ENCODE assay signal across 11 cellular contexts in the genomic region with DNA sequence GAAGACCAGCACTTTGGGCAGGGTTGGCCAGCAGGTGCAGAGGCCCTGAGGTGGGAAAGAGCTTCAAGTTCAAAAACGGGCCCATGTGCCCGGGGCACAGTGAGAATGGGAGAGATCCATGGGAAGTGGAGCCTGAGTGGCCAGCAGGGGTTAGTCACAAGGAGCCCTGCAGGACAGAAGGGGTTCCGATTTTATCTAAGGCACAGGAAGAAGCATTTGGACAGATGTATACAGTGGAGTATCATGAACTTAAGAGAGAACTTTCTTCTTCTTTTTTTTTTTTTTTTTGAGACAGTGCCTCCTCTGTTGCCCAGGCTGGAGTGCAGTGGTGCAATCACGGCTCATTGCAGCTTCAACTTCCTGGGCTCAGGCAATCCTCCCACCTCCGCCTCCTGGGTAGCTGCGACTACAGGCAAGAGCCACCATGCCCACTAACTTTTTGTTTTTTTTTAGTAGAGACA. TPM values are rescaled to one million over a fixed set of nuclear protein-coding genes. Genes with fewer than 3 reads are reported as not detected.
DNase-seq lines count a peak whose midpoint lies in the region; ATAC-seq, FAIRE-seq and TF ChIP-seq lines count a peak whose summit lies in the region.
"Had no signal": no experiment of that assay in that cellular context is flagged by ENCODE, and none has a peak within 500 bp of the region (broad histone marks: within the 10 kb centered on the region; RNA-seq: fewer than 3 reads in every experiment).

No MANE protein-coding gene starts in this region.

- TF ChIP-seq CTCF in esophagus squamous epithelium (IDR thresholded peaks at IDR 0.05): peak in 2 of 6 experiments; percentile 6 to 30

- no peaks in the 10 kb centered on the region for H3K27me3 Mint-ChIP-seq in stimulated activated memory B cell treated with anti-CD40 and anti-IgM and Interleukin-4, amounts not matched to agents 10 μg/mL and 1 μg/mL and 100 μg/mL, for 72 hours

- TF ChIP-seq POLR2A in esophagus squamous epithelium (IDR thresholded peaks at IDR 0.05) (no peak), GM12891 (IDR thresholded peaks at IDR 0.05; ENCODE audit: low read depth, low read length) (no peak)

- FAIRE-seq in GM12891 (lab: Jason Lieb, UNC): no peak

- peak overlapping the region in 3 of 4 donors; percentile 60 to 77 (median 62) for H3K27ac ChIP-seq in esophagus squamous epithelium

- DNase-seq in SIG-M5 treated with dmso at 0.1 percent for 504 hours (lab: John Stamatoyannopoulos, UW; ENCODE audit: unreplicated experiment): peak; percentile 55
- DNase-seq in SIG-M5 (lab: John Stamatoyannopoulos, UW): no peak
- DNase-seq in activated CD4-positive, alpha-beta T cell treated with anti-CD3 and anti-CD28 coated beads, Interleukin-2, amount 50 U/mL, for 4 hours: peak; percentile 27 to 48
- DNase-seq in esophagus squamous epithelium (lab: John Stamatoyannopoulos, UW): no peak
- no peak for DNase-seq in NCI-H2227 (lab: John Stamatoyannopoulos, UW; ENCODE audit: unreplicated experiment)
- DNase-seq in GM12891 (ENCODE audit: insufficient read length, low spot score): no peak
- DNase-seq: 8988T, HFFc6, NCI-H2081 treated with DMSO at 0.1 percent for 48 hours had no signal

- no peak overlapping the region for H3K4me3 Mint-ChIP-seq in stimulated activated memory B cell treated with anti-CD40 and anti-IgM and Interleukin-4, amounts not matched to agents 10 μg/mL and 1 μg/mL and 100 μg/mL, for 72 hours
- H3K4me3 Mint-ChIP-seq: HFFc6 had no signal

- no peaks in the 10 kb centered on the region for H3K27me3 ChIP-seq in esophagus squamous epithelium

- 36 to 45% methylated on average over 6 of the region's 6 CpGs for WGBS in esophagus squamous epithelium, 2 donors

- no peak for ATAC-seq in stimulated activated memory B cell treated with anti-CD40 and anti-IgM and Interleukin-4, amounts not matched to agents 10 μg/mL and 1 μg/mL and 100 μg/mL, for 72 hours
- no peak for ATAC-seq in GM19455 (IDR thresholded peaks at IDR 0.05; ENCODE audit: unreplicated experiment)

- H3K4me3 ChIP-seq in esophagus squamous epithelium: no peak overlapping the region

- peaks cover 59% of the 10 kb centered on the region for H3K36me3 Mint-ChIP-seq in stimulated activated memory B cell treated with anti-CD40 and anti-IgM and Interleukin-4, amounts not matched to agents 10 μg/mL and 1 μg/mL and 100 μg/mL, for 72 hours

- H3K36me3 ChIP-seq in esophagus squamous epithelium: peaks cover 8 to 23% (median 14%) of the 10 kb centered on the region in 3 donors

- no peaks in the 10 kb centered on the region for H3K9me3 Mint-ChIP-seq in stimulated activated memory B cell treated with anti-CD40 and anti-IgM and Interleukin-4, amounts not matched to agents 10 μg/mL and 1 μg/mL and 100 μg/mL, for 72 hours
- H3K9me3 Mint-ChIP-seq: HFFc6 had no signal

- no peaks in the 10 kb centered on the region for H3K9me3 ChIP-seq in esophagus squamous epithelium

- intact Hi-C loops in esophagus squamous epithelium (cut with DNase I): no loop called here

- H3K27ac Mint-ChIP-seq in stimulated activated memory B cell treated with anti-CD40 and anti-IgM and Interleukin-4, amounts not matched to agents 10 μg/mL and 1 μg/mL and 100 μg/mL, for 72 hours: peak overlapping the region; percentile 48
- H3K27ac Mint-ChIP-seq: HFFc6 had no signal

- H3K4me1 Mint-ChIP-seq in stimulated activated memory B cell treated with anti-CD40 and anti-IgM and Interleukin-4, amounts not matched to agents 10 μg/mL and 1 μg/mL and 100 μg/mL, for 72 hours: peaks cover 34% of the 10 kb centered on the region

- H3K4me1 ChIP-seq in esophagus squamous epithelium: peaks cover 0 to 50% (median 12%) of the 10 kb centered on the region in 3 donors

TF ChIP-seq in GM12891, 5 proteins besides CTCF, POLR2A, EP300 and RAD21:
- TF ChIP-seq POU2F2 (IDR thresholded peaks at IDR 0.05; ENCODE audit: low read depth, low read length): no peak
- no peak for TF ChIP-seq POLR2AphosphoS5 (IDR thresholded peaks at IDR 0.05; ENCODE audit: low read depth, low read length)
- TF ChIP-seq PAX5 (IDR thresholded peaks at IDR 0.05; ENCODE audit: insufficient read depth, low read length, severe bottlenecking): no peak
- TF ChIP-seq SPI1 (IDR thresholded peaks at IDR 0.05; ENCODE audit: low read depth, low read length): no peak
- no peak for TF ChIP-seq TAF1 (IDR thresholded peaks at IDR 0.05; ENCODE audit: low read depth, low read length)

RNA-seq across cellular contexts. Expression of a gene that starts 24.0 kb away (rescaled TPM):
- total RNA-seq in esophagus squamous epithelium: 10 to 100 TPM in 1 of 4 donors, 1 to 10 TPM in 3; 2.2 to 17.5 (median 6.0) TPM
- polyA plus RNA-seq in GM12891 (2012; ENCODE audit: low read depth, missing spikeins): 91.7 TPM

Comparison
In these comparisons a context has a peak if more than half of its experiments do, and no peak if none do; other contexts are left out.
1. DNase-seq: peak in SIG-M5 treated with dmso at 0.1 percent for 504 hours (single experiment) and activated CD4-positive, alpha-beta T cell treated with anti-CD3 and anti-CD28 coated beads, Interleukin-2, amount 50 U/mL, for 4 hours (2 of 2); none in SIG-M5 (single experiment), esophagus squamous epithelium (single experiment), NCI-H2227 (single experiment) and GM12891 (single experiment).